Comparison of ENCODE assay signal across 8 cellular contexts in genomic region chr17:76868669-76869208, GRCh38. TPM values are rescaled to one million over a fixed set of nuclear protein-coding genes. Genes with fewer than 3 reads are reported as not detected.
DNase-seq lines count a peak whose midpoint lies in the region; ATAC-seq and TF ChIP-seq lines count a peak whose summit lies in the region.

No MANE protein-coding gene starts in this region.

- H3K9me3 ChIP-seq in Peyer's patch (no peaks in the 10 kb centered on the region), esophagus (ENCODE audit: control insufficient read depth in 2 of 2, insufficient read depth in 1 of 2, low read depth in 1 of 2, low read length in 1 of 2) (no peaks in the 10 kb centered on the region)

- ATAC-seq in GM18907 (IDR thresholded peaks at IDR 0.05; ENCODE audit: unreplicated experiment) (peak; percentile 13), GM21825 (IDR thresholded peaks at IDR 0.05; ENCODE audit: unreplicated experiment) (no peak), HG03025 (IDR thresholded peaks at IDR 0.05; ENCODE audit: low FRiP score, unreplicated experiment) (no peak)

- DNase-seq in Peyer's patch (no peak), skeletal muscle cell (ENCODE audit: low read depth) (no peak), H4 (ENCODE audit: low spot score) (no peak), amniotic stem cell (lab: John Stamatoyannopoulos, UW) (no peak)

- TF ChIP-seq POLR2A in Peyer's patch (IDR thresholded peaks at IDR 0.05): no peak

- WGBS in esophagus, 2 donors: 1 to 3% methylated on average over 47 to 68 of the region's 68 CpGs

- peak overlapping the region; percentile 12 to 59 (median 48) for H3K4me3 ChIP-seq in Peyer's patch
- peak overlapping the region; percentile 27 to 34 for H3K4me3 ChIP-seq in esophagus (ENCODE audit: low read depth in 1 of 2, low read length in 2 of 2)
- H3K4me3 ChIP-seq in skeletal muscle cell (ENCODE audit: low read depth, low read length): peak overlapping the region; percentile 26

- no peak for TF ChIP-seq CTCF in Peyer's patch (IDR thresholded peaks at IDR 0.05)

- H3K27me3 ChIP-seq in Peyer's patch: peaks cover 0 to 22% of the 10 kb centered on the region in 2 donors
- H3K27me3 ChIP-seq in esophagus (ENCODE audit: control insufficient read depth in 1 of 2, insufficient read depth in 2 of 2, low read length in 2 of 2): peaks cover 0 to 13% of the 10 kb centered on the region in 2 donors

- H3K27ac ChIP-seq in Peyer's patch: no peak overlapping the region
- no peak overlapping the region for H3K27ac ChIP-seq in esophagus (ENCODE audit: low read depth in 2 of 2, low read length in 1 of 2)

- no peaks in the 10 kb centered on the region for H3K36me3 ChIP-seq in Peyer's patch
- H3K36me3 ChIP-seq in esophagus (ENCODE audit: control insufficient read depth in 2 of 2, insufficient read depth in 2 of 2, low read length in 1 of 2): no peaks in the 10 kb centered on the region

- peaks cover 0 to 20% (median 10%) of the 10 kb centered on the region in 4 donors for H3K4me1 ChIP-seq in Peyer's patch
- H3K4me1 ChIP-seq in esophagus (ENCODE audit: control insufficient read depth in 2 of 2, insufficient read depth in 2 of 2, low read length in 1 of 2): peaks cover 7 to 9% of the 10 kb centered on the region in 2 donors

RNA-seq across cellular contexts. Expression of gene MGAT5B, which starts 0.5 kb away (rescaled TPM):
- 1 to 10 TPM in 1 of 4 donors, under 1 TPM in 2, not detected in 1; 0.27 to 6.6 (median 0.47) TPM for total RNA-seq in Peyer's patch
- under 1 TPM; 0.18 to 0.24 TPM for polyA plus RNA-seq in esophagus
- total RNA-seq in H4 (2014; rRNA removed; shearing (Covaris generic)): 5.3 and 6.8 TPM in 2 replicates
